ENCODE assay signal across 20 cellular contexts in genomic region chr12:109637341-109637740, GRCh38.
DNase-seq lines count a peak whose midpoint lies in the region; ATAC-seq and TF ChIP-seq lines count a peak whose summit lies in the region.
"Had no signal": no experiment of that assay in that cellular context is flagged by ENCODE, and none has a peak within 500 bp of the region (broad histone marks: within the 10 kb centered on the region; RNA-seq: fewer than 3 reads in every experiment).

No MANE protein-coding gene starts in this region.

- DNase-seq in natural killer cell treated with Interleukin-12 subunit alpha and Interleukin-12 subunit beta and Interleukin-15 and Interleukin-18, amount 100 ng/mL, for 72 hours (ENCODE audit: low spot score): peak; percentile 26
- DNase-seq in natural killer cell (no peak), NCI-H1694 treated with DMSO at 0.1 percent for 48 hours (lab: John Stamatoyannopoulos, UW) (peak; percentile 90), NCI-H82 (lab: John Stamatoyannopoulos, UW) (peak; percentile 96), neuronal stem cell (ENCODE audit: low spot score) (no peak), type B pancreatic cell (ENCODE audit: extremely low spot score, unreplicated experiment) (no peak)
- no peak for DNase-seq in stimulated activated naive CD8-positive, alpha-beta T cell treated with anti-CD3 and anti-CD28 coated beads, Interleukin-15, amount 100 ng/mL, for 72 hours
- no peak for DNase-seq in effector memory CD4-positive, alpha-beta T cell
- DNase-seq: ACHN, AML-193, COR-L47, DMS79, H9, MV-4-11, NCI-H1436, NCI-H2107, NCI-H446, RPMI8226, SIG-M5 had no signal

- H3K18ac ChIP-seq in neuronal stem cell (ENCODE audit: low read length): no peak overlapping the region

- no peak overlapping the region for H3K4me2 ChIP-seq in neuronal stem cell (ENCODE audit: insufficient read depth, low read length, poor library complexity, severe bottlenecking)

- no peak overlapping the region for H2BK12ac ChIP-seq in neuronal stem cell (ENCODE audit: low read length)

- H2AK5ac ChIP-seq in neuronal stem cell (ENCODE audit: low read depth, low read length): no peak overlapping the region

- no peak overlapping the region for H3K9ac ChIP-seq in neuronal stem cell (ENCODE audit: low read depth, low read length, poor library complexity)

- intact Hi-C loops in natural killer cell (cut with micrococcal nuclease): no loop called here

- H3K14ac ChIP-seq in neuronal stem cell (ENCODE audit: low read length): no peak overlapping the region

- no peak overlapping the region for H3K4me3 ChIP-seq in neuronal stem cell (ENCODE audit: low read length in 2 of 2)
- no peak overlapping the region for H3K4me3 ChIP-seq in effector memory CD4-positive, alpha-beta T cell (ENCODE audit: insufficient read depth, low read depth, low read length, poor library complexity, severe bottlenecking)

- ATAC-seq in natural killer cell treated with Interleukin-12 subunit alpha and Interleukin-12 subunit beta and Interleukin-15 and Interleukin-18, amount 100 ng/mL, for 72 hours: no peak
- ATAC-seq in natural killer cell: no peak
- ATAC-seq in stimulated activated naive CD8-positive, alpha-beta T cell treated with anti-CD3 and anti-CD28 coated beads, Interleukin-15, amount 100 ng/mL, for 72 hours: no peak

- H4K8ac ChIP-seq in neuronal stem cell (ENCODE audit: low read depth, low read length): no peak overlapping the region

- H2AFZ ChIP-seq in neuronal stem cell (ENCODE audit: low read length): peak overlapping the region; percentile 20

- peaks cover 0 to 2% (median under 1%) of the 10 kb centered on the region in 3 experiments for H3K27me3 ChIP-seq in neuronal stem cell (ENCODE audit: control insufficient read depth in 3 of 3, insufficient read depth in 3 of 3, low read depth in 1 of 3, low read length in 3 of 3)
- no peaks in the 10 kb centered on the region for H3K27me3 ChIP-seq in effector memory CD4-positive, alpha-beta T cell (replicated peaks; ENCODE audit: control insufficient read depth, insufficient read depth, low read length, poor library complexity, severe bottlenecking)

- no peaks in the 10 kb centered on the region for H3K9me3 Mint-ChIP-seq in natural killer cell treated with Interleukin-12 subunit alpha and Interleukin-12 subunit beta and Interleukin-15 and Interleukin-18, amount 100 ng/mL, for 72 hours
- peaks cover 0 to 2% of the 10 kb centered on the region in 2 donors for H3K9me3 Mint-ChIP-seq in natural killer cell
- peaks cover 0 to 4% of the 10 kb centered on the region in 2 donors for H3K9me3 Mint-ChIP-seq in stimulated activated naive CD8-positive, alpha-beta T cell treated with anti-CD3 and anti-CD28 coated beads, Interleukin-15, amount 100 ng/mL, for 72 hours
- H3K9me3 Mint-ChIP-seq in type B pancreatic cell: no peaks in the 10 kb centered on the region

- H4K91ac ChIP-seq in neuronal stem cell (ENCODE audit: low read depth, low read length, poor library complexity): no peak overlapping the region

- H3K79me1 ChIP-seq in neuronal stem cell (ENCODE audit: low read depth, low read length): no peaks in the 10 kb centered on the region

- peaks cover 0 to 1% of the 10 kb centered on the region in 2 donors for H3K36me3 ChIP-seq in neuronal stem cell (replicated peaks in 1 of 2; ENCODE audit: control insufficient read depth in 2 of 2, insufficient read depth in 2 of 2, low read length in 2 of 2)
- H3K36me3 ChIP-seq in effector memory CD4-positive, alpha-beta T cell (ENCODE audit: control insufficient read depth, insufficient read depth, low read length): no peaks in the 10 kb centered on the region

- H3K27ac ChIP-seq in neuronal stem cell (replicated peaks; ENCODE audit: low read length): no peak overlapping the region
- H3K27ac ChIP-seq in effector memory CD4-positive, alpha-beta T cell (ENCODE audit: insufficient read depth, low read length, poor library complexity, severe bottlenecking): no peak overlapping the region

- no CpG with 5 or more reads among the region's 6 CpGs for WGBS in neuronal stem cell (ENCODE audit: extremely low coverage in 2 of 2, insufficient read length in 2 of 2, insufficient replicate concordance in 1 of 2), 2 donors

- H3K4me3 Mint-ChIP-seq in natural killer cell treated with Interleukin-12 subunit alpha and Interleukin-12 subunit beta and Interleukin-15 and Interleukin-18, amount 100 ng/mL, for 72 hours: no peak overlapping the region
- H3K4me3 Mint-ChIP-seq in natural killer cell (no peak overlapping the region), type B pancreatic cell (no peak overlapping the region)
- no peak overlapping the region for H3K4me3 Mint-ChIP-seq in stimulated activated naive CD8-positive, alpha-beta T cell treated with anti-CD3 and anti-CD28 coated beads, Interleukin-15, amount 100 ng/mL, for 72 hours
- H3K4me3 Mint-ChIP-seq: CD14-positive monocyte, H9 had no signal

- peak overlapping the region; percentile 3 for H2BK15ac ChIP-seq in neuronal stem cell (ENCODE audit: low read length)

- H3K27ac Mint-ChIP-seq in natural killer cell treated with Interleukin-12 subunit alpha and Interleukin-12 subunit beta and Interleukin-15 and Interleukin-18, amount 100 ng/mL, for 72 hours: no peak overlapping the region
- H3K27ac Mint-ChIP-seq in natural killer cell: no peak overlapping the region
- no peak overlapping the region for H3K27ac Mint-ChIP-seq in stimulated activated naive CD8-positive, alpha-beta T cell treated with anti-CD3 and anti-CD28 coated beads, Interleukin-15, amount 100 ng/mL, for 72 hours
- no peak overlapping the region for H3K27ac Mint-ChIP-seq in type B pancreatic cell
- H3K27ac Mint-ChIP-seq: H9 had no signal

- peaks cover 3 to 5% of the 10 kb centered on the region in 2 donors for H3K4me1 ChIP-seq in neuronal stem cell (ENCODE audit: control insufficient read depth in 2 of 2, insufficient read depth in 1 of 2, low read depth in 1 of 2, low read length in 2 of 2)
- no peaks in the 10 kb centered on the region for H3K4me1 ChIP-seq in effector memory CD4-positive, alpha-beta T cell (ENCODE audit: control insufficient read depth, insufficient read depth, low read length, poor library complexity, severe bottlenecking)

- peaks cover 6% of the 10 kb centered on the region for H3K36me3 Mint-ChIP-seq in natural killer cell treated with Interleukin-12 subunit alpha and Interleukin-12 subunit beta and Interleukin-15 and Interleukin-18, amount 100 ng/mL, for 72 hours
- H3K36me3 Mint-ChIP-seq in natural killer cell (no peaks in the 10 kb centered on the region), type B pancreatic cell (no peaks in the 10 kb centered on the region)
- H3K36me3 Mint-ChIP-seq: CD14-positive monocyte had no signal

- no peak overlapping the region for H2BK120ac ChIP-seq in neuronal stem cell (ENCODE audit: low read depth, low read length)

- H3K9me3 ChIP-seq in neuronal stem cell (replicated peaks in 1 of 2; ENCODE audit: control insufficient read depth in 2 of 2, insufficient read depth in 1 of 2, low read depth in 1 of 2, low read length in 2 of 2): peaks cover 0 to 9% of the 10 kb centered on the region in 2 donors
- no peaks in the 10 kb centered on the region for H3K9me3 ChIP-seq in effector memory CD4-positive, alpha-beta T cell (ENCODE audit: control insufficient read depth, low read length)

- no peak overlapping the region for H3K23ac ChIP-seq in neuronal stem cell (ENCODE audit: low read depth, low read length, poor library complexity)

- H2BK5ac ChIP-seq in neuronal stem cell (ENCODE audit: low read length): no peak overlapping the region

- no peak for TF ChIP-seq CTCF in natural killer cell (IDR thresholded peaks at IDR 0.05)
- no peak for TF ChIP-seq CTCF in type B pancreatic cell (conservative IDR thresholded peaks at IDR 0.05)

- peaks cover 0 to 5% of the 10 kb centered on the region in 2 donors for H3K4me1 Mint-ChIP-seq in natural killer cell treated with Interleukin-12 subunit alpha and Interleukin-12 subunit beta and Interleukin-15 and Interleukin-18, amount 100 ng/mL, for 72 hours (ENCODE audit: low read depth in 2 of 2)
- H3K4me1 Mint-ChIP-seq in natural killer cell (peaks cover 0 to 6% of the 10 kb centered on the region in 2 donors), type B pancreatic cell (ENCODE audit: unreplicated experiment) (no peaks in the 10 kb centered on the region)
- no peaks in the 10 kb centered on the region for H3K4me1 Mint-ChIP-seq in stimulated activated naive CD8-positive, alpha-beta T cell treated with anti-CD3 and anti-CD28 coated beads, Interleukin-15, amount 100 ng/mL, for 72 hours
- H3K4me1 Mint-ChIP-seq: CD14-positive monocyte had no signal

- no peak overlapping the region for H3K4ac ChIP-seq in neuronal stem cell (ENCODE audit: low read length)

- peaks cover 0 to 6% of the 10 kb centered on the region in 2 donors for H3K27me3 Mint-ChIP-seq in natural killer cell treated with Interleukin-12 subunit alpha and Interleukin-12 subunit beta and Interleukin-15 and Interleukin-18, amount 100 ng/mL, for 72 hours
- H3K27me3 Mint-ChIP-seq in natural killer cell (ENCODE audit: low read depth in 2 of 2) (no peaks in the 10 kb centered on the region), type B pancreatic cell (peaks cover 20% of the 10 kb centered on the region)
- no peaks in the 10 kb centered on the region for H3K27me3 Mint-ChIP-seq in stimulated activated naive CD8-positive, alpha-beta T cell treated with anti-CD3 and anti-CD28 coated beads, Interleukin-15, amount 100 ng/mL, for 72 hours

Comparison
In these comparisons a context has a peak if more than half of its experiments do, and no peak if none do; other contexts are left out.
1. DNase-seq: peak in natural killer cell treated with Interleukin-12 subunit alpha and Interleukin-12 subunit beta and Interleukin-15 and Interleukin-18, amount 100 ng/mL, for 72 hours (single experiment), NCI-H1694 treated with DMSO at 0.1 percent for 48 hours (single experiment) and NCI-H82 (single experiment); none in natural killer cell (single experiment), neuronal stem cell (single experiment), stimulated activated naive CD8-positive, alpha-beta T cell treated with anti-CD3 and anti-CD28 coated beads, Interleukin-15, amount 100 ng/mL, for 72 hours (0 of 2), type B pancreatic cell (single experiment) and effector memory CD4-positive, alpha-beta T cell (0 of 3).